1 cellular context compared by ENCODE assay signal in the genomic region with DNA sequence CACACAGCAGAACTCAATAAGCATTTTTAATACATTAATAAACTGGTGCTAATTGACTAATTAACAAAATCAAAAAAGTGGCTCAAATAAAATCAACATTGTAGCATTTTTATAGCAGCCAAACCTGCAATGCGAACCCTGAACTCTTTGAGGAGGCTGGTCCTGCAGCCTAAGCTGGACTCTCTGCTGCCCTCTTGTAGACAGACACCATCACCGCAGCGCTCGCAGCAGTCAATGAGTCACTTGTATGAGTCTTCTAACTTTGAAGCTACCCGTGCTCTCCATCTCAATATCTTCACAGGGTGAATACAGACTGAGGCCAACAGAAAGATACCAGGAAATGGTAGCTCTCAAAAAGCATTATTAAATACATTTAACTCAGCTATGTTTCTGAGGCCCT.
TF ChIP-seq lines count a peak whose summit lies in the region.

No MANE protein-coding gene starts in this region.

TF ChIP-seq in GM23338, 12 proteins besides CTCF, POLR2A, EP300 and RAD21 (continued from another document):
- no peak for TF ChIP-seq ZNF462 (CRISPR knock-in tag; IDR thresholded peaks at IDR 0.05)
- no peak for TF ChIP-seq JUNB (IDR thresholded peaks at IDR 0.05; ENCODE audit: unreplicated experiment)
- no peak for TF ChIP-seq EZH2 (IDR thresholded peaks at IDR 0.05; ENCODE audit: low read depth, unreplicated experiment)
